In the genomic region with DNA sequence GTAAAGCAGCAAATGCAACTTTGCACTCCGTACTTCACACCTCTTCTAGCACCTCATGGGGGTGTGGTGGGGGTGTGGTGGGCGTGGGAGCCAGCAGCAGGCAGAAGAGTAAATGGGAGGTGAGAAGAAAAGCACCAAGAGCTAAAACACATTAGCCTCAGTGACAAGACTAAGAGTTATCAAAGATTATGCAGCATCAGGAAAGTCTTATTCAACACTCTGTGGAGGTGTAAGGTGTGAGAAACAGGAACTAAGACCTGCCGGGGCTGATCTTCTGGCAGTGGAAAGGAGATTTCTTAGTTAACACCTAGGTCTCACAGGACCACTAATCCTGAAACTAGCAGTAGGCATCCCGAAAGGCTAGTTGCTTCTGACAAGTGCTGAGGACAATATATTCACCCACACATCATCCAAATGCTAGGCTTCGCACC, we compare ENCODE assay signal across 9 cellular contexts. TPM values are rescaled to one million over a fixed set of nuclear protein-coding genes. Genes with fewer than 3 reads are reported as not detected.
DNase-seq lines count a peak whose midpoint lies in the region; ATAC-seq and TF ChIP-seq lines count a peak whose summit lies in the region.
"Had no signal": no experiment of that assay in that cellular context is flagged by ENCODE, and none has a peak within 500 bp of the region (broad histone marks: within the 10 kb centered on the region; RNA-seq: fewer than 3 reads in every experiment).

No MANE protein-coding gene starts in this region.

- H3K27ac ChIP-seq in tibial nerve, result peak overlapping the region in 1 of 4 donors; percentile 32

- no peaks in the 10 kb centered on the region for H3K36me3 Mint-ChIP-seq in type B pancreatic cell

- ATAC-seq in GM19035 (IDR thresholded peaks at IDR 0.05; ENCODE audit: unreplicated experiment) (peak; percentile 88), HG02623 (IDR thresholded peaks at IDR 0.05; ENCODE audit: unreplicated experiment) (peak; percentile 84), sciatic nerve (no peak)

- no peak for TF ChIP-seq CTCF in type B pancreatic cell (conservative IDR thresholded peaks at IDR 0.05)
- TF ChIP-seq CTCF in tibial nerve (IDR thresholded peaks at IDR 0.05), result no peak

- peaks cover 54% of the 10 kb centered on the region for H3K4me1 Mint-ChIP-seq in type B pancreatic cell (ENCODE audit: unreplicated experiment)

- TF ChIP-seq EP300 in tibial nerve (IDR thresholded peaks at IDR 0.05), result no peak

- H3K27ac Mint-ChIP-seq in type B pancreatic cell, result no peak overlapping the region

- DNase-seq in activated CD4-positive, alpha-beta T cell treated with anti-CD3 and anti-CD28 coated beads, Interleukin-2, amount 50 U/mL, for 4 hours, result peak; percentile 38 to 52
- peak in 2 of 3 experiments; percentile 18 to 26 for DNase-seq in stimulated activated CD4-positive, alpha-beta T cell treated with anti-CD3 and anti-CD28 coated beads, TNF-alpha, amount 100 ng/mL, for 4 hours (ENCODE audit: low read depth in 3 of 3)
- DNase-seq in type B pancreatic cell (ENCODE audit: extremely low spot score, unreplicated experiment) (no peak), KG1 (lab: John Stamatoyannopoulos, UW) (no peak), sciatic nerve (ENCODE audit: low spot score) (no peak), tibial nerve (ENCODE audit: low spot score in 2 of 2) (no peak)

- no peak for TF ChIP-seq POLR2A in tibial nerve (IDR thresholded peaks at IDR 0.05)

- no peak overlapping the region for H3K4me3 ChIP-seq in tibial nerve
- H3K4me3 ChIP-seq: HAP-1 had no signal

- H3K4me1 ChIP-seq in tibial nerve, result peaks cover 0 to 82% (median 21%) of the 10 kb centered on the region in 4 donors

- no peaks in the 10 kb centered on the region for H3K27me3 ChIP-seq in tibial nerve

- H3K4me3 Mint-ChIP-seq in type B pancreatic cell, result no peak overlapping the region

- no peaks in the 10 kb centered on the region for H3K9me3 ChIP-seq in tibial nerve
- H3K9me3 ChIP-seq: HAP-1 had no signal

- no peaks in the 10 kb centered on the region for H3K36me3 ChIP-seq in tibial nerve
- H3K36me3 ChIP-seq: HAP-1 had no signal

- intact Hi-C loops in sciatic nerve (cut with DNase I), result no loop called here

- 69 to 80% methylated on average over 5 of the region's 5 CpGs for WGBS in tibial nerve, 2 donors

- no peaks in the 10 kb centered on the region for H3K9me3 Mint-ChIP-seq in type B pancreatic cell

- H3K27me3 Mint-ChIP-seq in type B pancreatic cell, result peaks cover 26% of the 10 kb centered on the region

RNA-seq across cellular contexts. Expression of gene TGFBR3, which starts 9.9 kb away (rescaled TPM):
- total RNA-seq in type B pancreatic cell (ENCODE audit: low replicate concordance) (22.2 and 33.5 TPM in 2 replicates), sciatic nerve (109 TPM), tibial nerve (100 to 1,000 TPM; 116 to 306 (median 171) TPM)

Comparison
In these comparisons a context has a peak if more than half of its experiments do, and no peak if none do; other contexts are left out.
1. DNase-seq: peak in activated CD4-positive, alpha-beta T cell treated with anti-CD3 and anti-CD28 coated beads, Interleukin-2, amount 50 U/mL, for 4 hours (2 of 2) and stimulated activated CD4-positive, alpha-beta T cell treated with anti-CD3 and anti-CD28 coated beads, TNF-alpha, amount 100 ng/mL, for 4 hours (2 of 3); none in type B pancreatic cell (single experiment), KG1 (single experiment), sciatic nerve (single experiment) and tibial nerve (0 of 2).